ENCODE assay signal across 23 cellular contexts in the genomic region with DNA sequence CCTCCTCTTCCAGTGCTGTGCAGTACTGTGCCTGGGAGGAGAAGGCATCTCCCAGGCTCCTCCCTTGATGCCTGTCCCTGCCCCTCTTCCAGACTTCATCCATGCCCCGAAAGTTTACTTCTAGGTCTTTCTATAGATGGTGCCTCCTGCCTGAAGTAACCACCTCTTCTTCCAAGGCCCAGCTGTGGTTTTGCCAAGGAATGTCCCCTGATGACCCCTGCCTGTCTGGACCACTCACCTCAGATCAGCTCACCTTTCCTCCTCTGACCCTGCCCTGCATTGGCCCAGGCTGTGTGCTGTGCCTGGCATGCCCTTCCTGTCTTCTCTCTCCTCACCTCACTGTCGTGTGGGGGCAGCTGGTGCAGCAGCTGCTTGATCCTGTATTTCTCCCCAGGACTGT. TPM values are rescaled to one million over a fixed set of nuclear protein-coding genes. Genes with fewer than 3 reads are reported as not detected.
DNase-seq lines count a peak whose midpoint lies in the region; ATAC-seq, FAIRE-seq and TF ChIP-seq lines count a peak whose summit lies in the region.
"Had no signal": no experiment of that assay in that cellular context is flagged by ENCODE, and none has a peak within 500 bp of the region (broad histone marks: within the 10 kb centered on the region; RNA-seq: fewer than 3 reads in every experiment).

No MANE protein-coding gene starts in this region.

- no peak overlapping the region for H3K4me3 Mint-ChIP-seq in activated naive CD8-positive, alpha-beta T cell treated with anti-CD3 and anti-CD28 coated beads, Interleukin-2, amount 50 U/mL, for 24 hours
- H3K4me3 Mint-ChIP-seq in neural progenitor cell: peak overlapping the region; percentile 27
- H3K4me3 Mint-ChIP-seq: CD4-positive, CD25-positive, alpha-beta regulatory T cell; IgD-negative memory B cell had no signal

- H3K36me3 Mint-ChIP-seq in activated naive CD4-positive, alpha-beta T cell treated with anti-CD3 and anti-CD28 coated beads, Interleukin-2, amount 50 U/mL, for 72 hours: peaks cover 0 to 13% of the 10 kb centered on the region in 2 donors
- H3K36me3 Mint-ChIP-seq in activated naive CD8-positive, alpha-beta T cell treated with anti-CD3 and anti-CD28 coated beads, Interleukin-2, amount 50 U/mL, for 24 hours (ENCODE audit: low read depth): peaks cover 25% of the 10 kb centered on the region
- peaks cover 10% of the 10 kb centered on the region for H3K36me3 Mint-ChIP-seq in neural progenitor cell

- H3K79me2 ChIP-seq in neural progenitor cell (ENCODE audit: low read depth): no peaks in the 10 kb centered on the region

- H3K9ac ChIP-seq in neural progenitor cell: no peak overlapping the region

- H3K9me3 ChIP-seq in neural progenitor cell (ENCODE audit: low read depth): no peaks in the 10 kb centered on the region
- H3K9me3 ChIP-seq: BE2C, SJCRH30 had no signal

- H3K27ac Mint-ChIP-seq in activated naive CD4-positive, alpha-beta T cell treated with anti-CD3 and anti-CD28 coated beads, Interleukin-2, amount 50 U/mL, for 72 hours: peak overlapping the region; percentile 67 to 72
- H3K27ac Mint-ChIP-seq in activated naive CD8-positive, alpha-beta T cell treated with anti-CD3 and anti-CD28 coated beads, Interleukin-2, amount 50 U/mL, for 24 hours: peak overlapping the region; percentile 8
- no peak overlapping the region for H3K27ac Mint-ChIP-seq in neural progenitor cell
- H3K27ac Mint-ChIP-seq: IgD-negative memory B cell had no signal

- no peak overlapping the region for H2AFZ ChIP-seq in neural progenitor cell (replicated peaks)

- no peaks in the 10 kb centered on the region for H3K4me1 ChIP-seq in neural progenitor cell
- H3K4me1 ChIP-seq: BE2C, SJCRH30 had no signal

- FAIRE-seq in frontal cortex (lab: Jason Lieb, UNC): no peak
- FAIRE-seq: H54 had no signal

- H3K27me3 ChIP-seq in neural progenitor cell: no peaks in the 10 kb centered on the region
- H3K27me3 ChIP-seq: BE2C, SJCRH30 had no signal

- no peak for ATAC-seq in activated naive CD4-positive, alpha-beta T cell treated with anti-CD3 and anti-CD28 coated beads, Interleukin-2, amount 50 U/mL, for 72 hours
- ATAC-seq in activated naive CD8-positive, alpha-beta T cell treated with anti-CD3 and anti-CD28 coated beads, Interleukin-2, amount 50 U/mL, for 24 hours: no peak
- ATAC-seq: Panc1 had no signal

- H3F3A ChIP-seq in neural progenitor cell (ENCODE audit: low read depth): peaks cover 5% of the 10 kb centered on the region

- intact Hi-C loops in posterior vena cava (cut with DNase I): no loop called here

- H3K36me3 ChIP-seq in neural progenitor cell: no peaks in the 10 kb centered on the region
- H3K36me3 ChIP-seq: BE2C had no signal

- H4K20me1 ChIP-seq in neural progenitor cell (ENCODE audit: low read depth): no peaks in the 10 kb centered on the region

- DNase-seq in activated naive CD4-positive, alpha-beta T cell treated with anti-CD3 and anti-CD28 coated beads, Interleukin-2, amount 50 U/mL, for 72 hours (ENCODE audit: low spot score in 2 of 2): no peak
- DNase-seq in activated naive CD4-positive, alpha-beta T cell (lab: John Stamatoyannopoulos, UW): no peak
- no peak for DNase-seq in activated naive CD8-positive, alpha-beta T cell treated with anti-CD3 and anti-CD28 coated beads, Interleukin-2, amount 50 U/mL, for 24 hours
- no peak for DNase-seq in neural progenitor cell (ENCODE audit: low spot score)
- DNase-seq in frontal cortex (ENCODE audit: low spot score in 2 of 2): no peak
- DNase-seq in 8988T: no peak
- no peak for DNase-seq in posterior vena cava (ENCODE audit: low spot score)
- DNase-seq: BE2C; CD4-positive, CD25-positive, alpha-beta regulatory T cell; COR-L47; DMS79; MV-4-11; NCI-H1694; NCI-H2081; NCI-H2171; NCI-H345; NCI-H774; NK-92 treated with Interleukin-12 subunit alpha and Interleukin-12 subunit beta, amount 100 ng/mL, for 24 hours; SJCRH30 had no signal

- H3K9me3 Mint-ChIP-seq in activated naive CD4-positive, alpha-beta T cell treated with anti-CD3 and anti-CD28 coated beads, Interleukin-2, amount 50 U/mL, for 72 hours: no peaks in the 10 kb centered on the region
- H3K9me3 Mint-ChIP-seq in activated naive CD8-positive, alpha-beta T cell treated with anti-CD3 and anti-CD28 coated beads, Interleukin-2, amount 50 U/mL, for 24 hours: no peaks in the 10 kb centered on the region
- H3K9me3 Mint-ChIP-seq in neural progenitor cell: peaks cover 36% of the 10 kb centered on the region

- TF ChIP-seq CTCF in neural progenitor cell (IDR thresholded peaks at IDR 0.05): no peak

- H3K4me3 ChIP-seq in neural progenitor cell: no peak overlapping the region
- H3K4me3 ChIP-seq: SJCRH30 had no signal

- H3K4me1 Mint-ChIP-seq in activated naive CD8-positive, alpha-beta T cell treated with anti-CD3 and anti-CD28 coated beads, Interleukin-2, amount 50 U/mL, for 24 hours: peaks cover 17% of the 10 kb centered on the region
- H3K4me1 Mint-ChIP-seq in neural progenitor cell: peaks cover 4% of the 10 kb centered on the region

- H3K27me3 Mint-ChIP-seq in activated naive CD8-positive, alpha-beta T cell treated with anti-CD3 and anti-CD28 coated beads, Interleukin-2, amount 50 U/mL, for 24 hours: no peaks in the 10 kb centered on the region
- peaks cover 16% of the 10 kb centered on the region for H3K27me3 Mint-ChIP-seq in neural progenitor cell (ENCODE audit: insufficient read depth, low read depth)
- H3K27me3 Mint-ChIP-seq: IgD-negative memory B cell had no signal

- no peak overlapping the region for H3K4me2 ChIP-seq in neural progenitor cell

- no peak overlapping the region for H3K27ac ChIP-seq in neural progenitor cell
- H3K27ac ChIP-seq: SJCRH30 had no signal

RNA-seq across cellular contexts. Expression of a gene that starts 6.8 kb away (rescaled TPM):
- total RNA-seq in activated naive CD4-positive, alpha-beta T cell treated with anti-CD3 and anti-CD28 coated beads, Interleukin-2, amount 50 U/mL, for 72 hours: 10 to 100 TPM; 22.8 to 27.3 TPM
- total RNA-seq in neural progenitor cell (ENCODE audit: low replicate concordance) (0.28 and 6.4 TPM in 2 replicates), frontal cortex (under 0.01 TPM), posterior vena cava (1 to 10 TPM; 7.3 to 8.0 TPM)

RNA-seq across cellular contexts. Expression of a gene that starts 7.7 kb away (rescaled TPM):
- total RNA-seq in activated naive CD4-positive, alpha-beta T cell treated with anti-CD3 and anti-CD28 coated beads, Interleukin-2, amount 50 U/mL, for 72 hours: 100 to 1,000 TPM; 142 to 169 TPM
- total RNA-seq in neural progenitor cell (ENCODE audit: low replicate concordance): 0.13 and 0.46 TPM in 2 replicates
- total RNA-seq in frontal cortex: 0.82 TPM
- total RNA-seq in posterior vena cava: 100 to 1,000 TPM; 187 to 238 TPM

RNA-seq across cellular contexts. Expression of a gene that starts 16.8 kb away (rescaled TPM):
- 1 to 10 TPM; 1.2 to 3.6 TPM for total RNA-seq in activated naive CD4-positive, alpha-beta T cell treated with anti-CD3 and anti-CD28 coated beads, Interleukin-2, amount 50 U/mL, for 72 hours
- total RNA-seq in neural progenitor cell (ENCODE audit: low replicate concordance) (1.4 and 1.5 TPM in 2 replicates), frontal cortex (2.4 TPM), posterior vena cava (1 to 10 TPM; 1.3 to 2.8 TPM)

RNA-seq across cellular contexts. Expression of a gene that starts 20.6 kb away (rescaled TPM):
- total RNA-seq in activated naive CD4-positive, alpha-beta T cell treated with anti-CD3 and anti-CD28 coated beads, Interleukin-2, amount 50 U/mL, for 72 hours: 10 to 100 TPM; 11.2 to 69.3 TPM
- total RNA-seq in neural progenitor cell (ENCODE audit: low replicate concordance) (0.07 and 0.62 TPM in 2 replicates), frontal cortex (151 TPM), posterior vena cava (1 to 10 TPM; 1.1 to 1.5 TPM)

RNA-seq across cellular contexts. Expression of a gene that starts 53.8 kb away (rescaled TPM):
- 1 to 10 TPM; 1.7 to 2.6 TPM for total RNA-seq in activated naive CD4-positive, alpha-beta T cell treated with anti-CD3 and anti-CD28 coated beads, Interleukin-2, amount 50 U/mL, for 72 hours
- total RNA-seq in neural progenitor cell (ENCODE audit: low replicate concordance): 1.1 and 4.9 TPM in 2 replicates
- under 0.01 TPM for total RNA-seq in frontal cortex
- total RNA-seq in posterior vena cava: under 1 TPM; 0.09 to 0.10 TPM
- total RNA-seq: A673, SJCRH30 had no signal

Comparison
In these comparisons a context has a peak if more than half of its experiments do, and no peak if none do; other contexts are left out.
1. RNA of a gene that starts 7.7 kb away (total RNA-seq): 187 to 238 TPM in posterior vena cava and 142 to 169 TPM in activated naive CD4-positive, alpha-beta T cell treated with anti-CD3 and anti-CD28 coated beads, Interleukin-2, amount 50 U/mL, for 72 hours; 0.82 TPM in frontal cortex (single experiment) and 0.13 to 0.46 TPM in neural progenitor cell; every median in the first group is over 10 times any median in the second.